18 cellular contexts compared by ENCODE assay signal in genomic region chr18:50107468-50107867, GRCh38.
"Had no signal": no experiment of that assay in that cellular context is flagged by ENCODE, and none has a peak within 500 bp of the region (broad histone marks: within the 10 kb centered on the region; RNA-seq: fewer than 3 reads in every experiment).

No MANE protein-coding gene starts in this region.

- H3K9me3 ChIP-seq: body of pancreas, heart right ventricle, left lung, upper lobe of left lung had no signal

- H3K27ac ChIP-seq: body of pancreas, cardiac muscle cell, heart right ventricle, left lung, upper lobe of left lung had no signal

- H3K27me3 ChIP-seq: body of pancreas, cardiac muscle cell, left lung, upper lobe of left lung had no signal

- ATAC-seq: body of pancreas; heart right ventricle; left lung; natural killer cell treated with Interleukin-12 subunit alpha and Interleukin-12 subunit beta and Interleukin-15 and Interleukin-18, amount 100 ng/mL, for 72 hours; sciatic nerve; stimulated activated naive B cell treated with anti-CD40 and anti-IgM and Interleukin-4, amounts not matched to agents 10 μg/mL and 1 μg/mL and 100 μg/mL, for 72 hours had no signal

- H3K4me1 Mint-ChIP-seq: activated CD4-positive, alpha-beta memory T cell treated with anti-CD3 and anti-CD28 coated beads, Interleukin-2, amount 10 ng/mL, durations not matched to agents 7 days and 5 days; activated CD4-positive, alpha-beta T cell treated with anti-CD3 and anti-CD28 coated beads, Interleukin-2, amount 10 ng/mL, durations not matched to agents 24 days and 14 days; activated naive CD4-positive, alpha-beta T cell treated with anti-CD3 and anti-CD28 coated beads, Interleukin-2, amount 50 U/mL, for 24 hours had no signal

- H3K4me3 ChIP-seq: body of pancreas, cardiac muscle cell, heart right ventricle, left lung, smooth muscle cell, upper lobe of left lung had no signal

- H3K27ac Mint-ChIP-seq: activated CD4-positive, alpha-beta memory T cell treated with anti-CD3 and anti-CD28 coated beads, Interleukin-2, amount 10 ng/mL, durations not matched to agents 7 days and 5 days; activated CD4-positive, alpha-beta T cell treated with anti-CD3 and anti-CD28 coated beads, Interleukin-2, amount 10 ng/mL, durations not matched to agents 24 days and 14 days; activated naive CD4-positive, alpha-beta T cell treated with anti-CD3 and anti-CD28 coated beads, Interleukin-2, amount 50 U/mL, for 24 hours; natural killer cell treated with Interleukin-12 subunit alpha and Interleukin-12 subunit beta and Interleukin-15 and Interleukin-18, amount 100 ng/mL, for 72 hours; stimulated activated naive B cell treated with anti-CD40 and anti-IgM and Interleukin-4, amounts not matched to agents 10 μg/mL and 1 μg/mL and 100 μg/mL, for 72 hours had no signal

- H3K9me3 Mint-ChIP-seq: activated CD4-positive, alpha-beta memory T cell treated with anti-CD3 and anti-CD28 coated beads, Interleukin-2, amount 10 ng/mL, durations not matched to agents 7 days and 5 days; activated CD4-positive, alpha-beta T cell treated with anti-CD3 and anti-CD28 coated beads, Interleukin-2, amount 10 ng/mL, durations not matched to agents 24 days and 14 days; activated naive CD4-positive, alpha-beta T cell treated with anti-CD3 and anti-CD28 coated beads, Interleukin-2, amount 50 U/mL, for 24 hours; natural killer cell treated with Interleukin-12 subunit alpha and Interleukin-12 subunit beta and Interleukin-15 and Interleukin-18, amount 100 ng/mL, for 72 hours; stimulated activated naive B cell treated with anti-CD40 and anti-IgM and Interleukin-4, amounts not matched to agents 10 μg/mL and 1 μg/mL and 100 μg/mL, for 72 hours had no signal

- H3K36me3 Mint-ChIP-seq: activated naive CD4-positive, alpha-beta T cell treated with anti-CD3 and anti-CD28 coated beads, Interleukin-2, amount 50 U/mL, for 24 hours; natural killer cell treated with Interleukin-12 subunit alpha and Interleukin-12 subunit beta and Interleukin-15 and Interleukin-18, amount 100 ng/mL, for 72 hours; stimulated activated naive B cell treated with anti-CD40 and anti-IgM and Interleukin-4, amounts not matched to agents 10 μg/mL and 1 μg/mL and 100 μg/mL, for 72 hours had no signal

- H3K36me3 ChIP-seq: cardiac muscle cell, heart right ventricle, left lung, upper lobe of left lung had no signal

- DNase-seq: activated CD4-positive, alpha-beta memory T cell treated with anti-CD3 and anti-CD28 coated beads, Interleukin-2, amount 10 ng/mL, durations not matched to agents 7 days and 5 days; activated CD4-positive, alpha-beta T cell treated with anti-CD3 and anti-CD28 coated beads, Interleukin-2, amount 10 ng/mL, durations not matched to agents 24 days and 14 days; activated gamma-delta T cell; anterior cingulate cortex; body of pancreas; erythroblast; heart right ventricle; left lung; stimulated activated CD4-positive, alpha-beta T cell treated with anti-CD3 and anti-CD28 coated beads, Interleukin-15, amount 100 ng/mL, for 24 hours; stimulated activated CD4-positive, alpha-beta T cell treated with anti-CD3 and anti-CD28 coated beads, Interleukin-2, amount 100 ng/mL, for 48 hours; stimulated activated CD8-positive, alpha-beta memory T cell treated with anti-CD3 and anti-CD28 coated beads, Interleukin-4, amount 100 ng/mL, for 48 hours; stimulated activated naive B cell treated with anti-CD40 and anti-IgM and Interleukin-4, amounts not matched to agents 10 μg/mL and 1 μg/mL and 100 μg/mL, for 72 hours; upper lobe of left lung had no signal

- H3K4me1 ChIP-seq: body of pancreas, heart right ventricle, left lung, upper lobe of left lung had no signal

- H3K4me3 Mint-ChIP-seq: activated CD4-positive, alpha-beta memory T cell treated with anti-CD3 and anti-CD28 coated beads, Interleukin-2, amount 10 ng/mL, durations not matched to agents 7 days and 5 days; activated CD4-positive, alpha-beta T cell treated with anti-CD3 and anti-CD28 coated beads, Interleukin-2, amount 10 ng/mL, durations not matched to agents 24 days and 14 days; activated naive CD4-positive, alpha-beta T cell treated with anti-CD3 and anti-CD28 coated beads, Interleukin-2, amount 50 U/mL, for 24 hours; natural killer cell treated with Interleukin-12 subunit alpha and Interleukin-12 subunit beta and Interleukin-15 and Interleukin-18, amount 100 ng/mL, for 72 hours; stimulated activated naive B cell treated with anti-CD40 and anti-IgM and Interleukin-4, amounts not matched to agents 10 μg/mL and 1 μg/mL and 100 μg/mL, for 72 hours had no signal
